ENCODE assay signal across 8 cellular contexts in the genomic region with DNA sequence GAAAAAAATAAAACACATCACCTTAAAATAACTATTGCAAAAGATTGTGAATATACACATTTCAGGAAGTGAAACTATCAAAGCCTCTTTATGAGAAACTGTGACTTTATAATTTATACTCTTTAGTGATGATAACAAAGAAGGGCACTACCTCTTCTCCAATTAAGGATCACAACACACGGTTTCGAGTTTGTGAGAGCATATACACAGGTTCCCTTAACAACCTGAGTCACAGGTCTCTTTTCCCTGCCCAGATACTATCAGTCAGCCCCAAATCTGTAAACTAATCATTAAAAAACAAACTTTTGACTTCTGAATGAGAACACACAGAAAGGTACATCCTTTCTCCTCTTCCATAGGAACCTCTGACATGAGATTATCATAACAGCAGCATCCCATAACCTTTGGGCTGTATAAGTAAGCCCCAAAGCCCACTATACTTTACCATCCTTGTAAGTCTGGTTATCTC. TPM values are rescaled to one million over a fixed set of nuclear protein-coding genes. Genes with fewer than 3 reads are reported as not detected.
A peak's percentile ranks its signal among the peaks of the same experiment; 100 is the strongest.
DNase-seq lines count a peak whose midpoint lies in the region; ATAC-seq lines count a peak whose summit lies in the region.

No MANE protein-coding gene starts in this region.

- peak overlapping the region; percentile 62 to 95 (median 80) for H3K4me3 Mint-ChIP-seq in CD4-positive, CD25-positive, alpha-beta regulatory T cell
- peak overlapping the region; percentile 71 for H3K4me3 Mint-ChIP-seq in activated CD4-positive, alpha-beta memory T cell treated with anti-CD3 and anti-CD28 coated beads, Interleukin-2, amount 10 ng/mL, durations not matched to agents 7 days and 5 days

- intact Hi-C loops in head of caudate nucleus (cut with DNase I): no loop called here

- peaks cover 36 to 69% (median 58%) of the 10 kb centered on the region in 4 donors for H3K4me1 Mint-ChIP-seq in CD4-positive, CD25-positive, alpha-beta regulatory T cell
- H3K4me1 Mint-ChIP-seq in activated CD4-positive, alpha-beta memory T cell treated with anti-CD3 and anti-CD28 coated beads, Interleukin-2, amount 10 ng/mL, durations not matched to agents 7 days and 5 days: peaks cover 69% of the 10 kb centered on the region

- no peaks in the 10 kb centered on the region for H3K9me3 ChIP-seq in CD4-positive, CD25-positive, alpha-beta regulatory T cell (ENCODE audit: control insufficient read depth in 2 of 2, low read length in 2 of 2)
- H3K9me3 ChIP-seq in mucosa of rectum (ENCODE audit: control insufficient read depth in 2 of 2, low read length in 2 of 2): no peaks in the 10 kb centered on the region

- no peaks in the 10 kb centered on the region for H3K9me3 Mint-ChIP-seq in CD4-positive, CD25-positive, alpha-beta regulatory T cell
- H3K9me3 Mint-ChIP-seq in activated CD4-positive, alpha-beta memory T cell treated with anti-CD3 and anti-CD28 coated beads, Interleukin-2, amount 10 ng/mL, durations not matched to agents 7 days and 5 days: peaks cover 2% of the 10 kb centered on the region

- peaks cover 57% of the 10 kb centered on the region for H3K4me1 ChIP-seq in CD4-positive, CD25-positive, alpha-beta regulatory T cell (ENCODE audit: control insufficient read depth, insufficient read depth, low read length, poor library complexity, severe bottlenecking)
- peaks cover 17 to 24% of the 10 kb centered on the region in 2 donors for H3K4me1 ChIP-seq in mucosa of rectum (ENCODE audit: control insufficient read depth in 2 of 2, insufficient read depth in 2 of 2, low read length in 2 of 2)

- no peaks in the 10 kb centered on the region for H3K27me3 ChIP-seq in CD4-positive, CD25-positive, alpha-beta regulatory T cell (ENCODE audit: control insufficient read depth, insufficient read depth, low read length)
- no peaks in the 10 kb centered on the region for H3K27me3 ChIP-seq in mucosa of rectum (ENCODE audit: control insufficient read depth in 2 of 2, insufficient read depth in 2 of 2, low read length in 2 of 2)

- peaks cover 10% of the 10 kb centered on the region for H3K36me3 ChIP-seq in CD4-positive, CD25-positive, alpha-beta regulatory T cell (ENCODE audit: control insufficient read depth, insufficient read depth, low read length)
- peaks cover 3 to 4% of the 10 kb centered on the region in 2 donors for H3K36me3 ChIP-seq in mucosa of rectum (ENCODE audit: control insufficient read depth in 2 of 2, insufficient read depth in 2 of 2, low read length in 2 of 2)

- H3K4me3 ChIP-seq in CD4-positive, CD25-positive, alpha-beta regulatory T cell (ENCODE audit: low read depth, low read length): peak overlapping the region; percentile 75
- peak overlapping the region in 1 of 2 donors; percentile 43 for H3K4me3 ChIP-seq in mucosa of rectum (ENCODE audit: low read length in 2 of 2)

- H3K27me3 Mint-ChIP-seq in CD4-positive, CD25-positive, alpha-beta regulatory T cell: peaks cover 4% of the 10 kb centered on the region
- H3K27me3 Mint-ChIP-seq in activated CD4-positive, alpha-beta memory T cell treated with anti-CD3 and anti-CD28 coated beads, Interleukin-2, amount 10 ng/mL, durations not matched to agents 7 days and 5 days: no peaks in the 10 kb centered on the region

- CTCF ChIA-PET in activated CD4-positive, alpha-beta memory T cell treated with anti-CD3 and anti-CD28 coated beads, Interleukin-2, amount 10 ng/mL, durations not matched to agents 7 days and 5 days (lab: Charles Lee): interaction anchor here (1.2 to 1.4 kb wide), 3 partner anchors 10 to 44 kb away, joined by 3 to 10 read pairs (median 3); partner anchors contain the start of gene PTPN2

- H3K27ac ChIP-seq in CD4-positive, CD25-positive, alpha-beta regulatory T cell (ENCODE audit: insufficient read depth, low read length, poor library complexity, severe bottlenecking): peak overlapping the region; percentile 83
- H3K27ac ChIP-seq in mucosa of rectum (ENCODE audit: low read depth in 2 of 2, low read length in 2 of 2): peak overlapping the region; percentile 69 to 86

- H3K36me3 Mint-ChIP-seq in CD4-positive, CD25-positive, alpha-beta regulatory T cell: peaks cover 27% of the 10 kb centered on the region
- peaks cover 47% of the 10 kb centered on the region for H3K36me3 Mint-ChIP-seq in activated CD4-positive, alpha-beta memory T cell treated with anti-CD3 and anti-CD28 coated beads, Interleukin-2, amount 10 ng/mL, durations not matched to agents 7 days and 5 days (ENCODE audit: low read depth)

- peak overlapping the region; percentile 15 to 48 for H3K9ac ChIP-seq in mucosa of rectum (ENCODE audit: low read depth in 1 of 2, low read length in 2 of 2)

- ATAC-seq in CD4-positive, CD25-positive, alpha-beta regulatory T cell (ENCODE audit: low read depth in 2 of 2): peak; percentile 42 to 50
- ATAC-seq in GM19438 (IDR thresholded peaks at IDR 0.05; ENCODE audit: low read depth, unreplicated experiment) (peak; percentile 43), HG03432 (IDR thresholded peaks at IDR 0.05; ENCODE audit: unreplicated experiment) (peak; percentile 51)

- POLR2A ChIA-PET in activated CD4-positive, alpha-beta memory T cell treated with anti-CD3 and anti-CD28 coated beads, Interleukin-2, amount 10 ng/mL, durations not matched to agents 7 days and 5 days (lab: Charles Lee): interaction anchor here (0.9 to 4.6 kb wide), 14 partner anchors 14 to 773 kb away, joined by 3 to 96 read pairs (median 6); partner anchors contain the start of genes AFG3L2, CEP192, CEP76 and PSMG2

- peak in 2 of 3 donors; percentile 35 to 74 for DNase-seq in CD4-positive, CD25-positive, alpha-beta regulatory T cell
- no peak for DNase-seq in activated CD4-positive, alpha-beta memory T cell treated with anti-CD3 and anti-CD28 coated beads, Interleukin-2, amount 10 ng/mL, durations not matched to agents 7 days and 5 days
- no peak for DNase-seq in head of caudate nucleus
- no peak for DNase-seq in NCI-H82 treated with DMSO at 0.1 percent for 48 hours (lab: John Stamatoyannopoulos, UW; ENCODE audit: unreplicated experiment)
- DNase-seq in stimulated activated CD4-positive, alpha-beta T cell treated with anti-CD3 and anti-CD28 coated beads, Interleukin-15, amount 100 ng/mL, for 24 hours: no peak

- peak overlapping the region; percentile 83 to 97 (median 89) for H3K27ac Mint-ChIP-seq in CD4-positive, CD25-positive, alpha-beta regulatory T cell
- H3K27ac Mint-ChIP-seq in activated CD4-positive, alpha-beta memory T cell treated with anti-CD3 and anti-CD28 coated beads, Interleukin-2, amount 10 ng/mL, durations not matched to agents 7 days and 5 days: peak overlapping the region; percentile 100

RNA-seq across cellular contexts. Expression of gene PTPN2, which starts 44.9 kb away (rescaled TPM):
- 80.4 TPM for total RNA-seq in CD4-positive, CD25-positive, alpha-beta regulatory T cell
- 100 to 1,000 TPM in 1 of 4 donors, 10 to 100 TPM in 3; 62.3 to 110 (median 95.8) TPM for polyA plus RNA-seq in CD4-positive, CD25-positive, alpha-beta regulatory T cell
- total RNA-seq in activated CD4-positive, alpha-beta memory T cell treated with anti-CD3 and anti-CD28 coated beads, Interleukin-2, amount 10 ng/mL, durations not matched to agents 7 days and 5 days: 10 to 100 TPM; 82.9 to 90.8 TPM

Comparison
In these comparisons a context has a peak if more than half of its experiments do, and no peak if none do; other contexts are left out.
1. DNase-seq: peak in CD4-positive, CD25-positive, alpha-beta regulatory T cell (2 of 3); none in activated CD4-positive, alpha-beta memory T cell treated with anti-CD3 and anti-CD28 coated beads, Interleukin-2, amount 10 ng/mL, durations not matched to agents 7 days and 5 days (single experiment), head of caudate nucleus (0 of 42), NCI-H82 treated with DMSO at 0.1 percent for 48 hours (single experiment) and stimulated activated CD4-positive, alpha-beta T cell treated with anti-CD3 and anti-CD28 coated beads, Interleukin-15, amount 100 ng/mL, for 24 hours (single experiment).
2. Peak in every context shown above with its lines, with median percentiles within 50 percentile points of each other: ATAC-seq.